ENCODE assay signal across 8 cellular contexts in genomic region chrX:16695079-16695676, GRCh38.
DNase-seq lines count a peak whose midpoint lies in the region; FAIRE-seq lines count a peak whose summit lies in the region.

No MANE protein-coding gene starts in this region.

- no peaks in the 10 kb centered on the region for H3K36me3 Mint-ChIP-seq in T-helper 2 cell treated with Interferon-gamma antibody and Interleukin-4, amounts not matched to agents 5 μg/mL and 100 μg/mL, for 36 hours (ENCODE audit: low read depth)

- FAIRE-seq in HTR-8/SVneo (lab: Jason Lieb, UNC) = no peak

- H3K27me3 Mint-ChIP-seq in T-helper 2 cell treated with Interferon-gamma antibody and Interleukin-4, amounts not matched to agents 5 μg/mL and 100 μg/mL, for 36 hours (ENCODE audit: low read depth) = no peaks in the 10 kb centered on the region

- no peak overlapping the region for H3K4me3 Mint-ChIP-seq in T-helper 2 cell treated with Interferon-gamma antibody and Interleukin-4, amounts not matched to agents 5 μg/mL and 100 μg/mL, for 36 hours

- DNase-seq in NCI-H345 (lab: John Stamatoyannopoulos, UW) (peak; percentile 35), NCI-H345 treated with DMSO at 0.1 percent for 48 hours (lab: John Stamatoyannopoulos, UW; ENCODE audit: unreplicated experiment) (no peak), HTR-8/SVneo (ENCODE audit: insufficient read length, low spot score) (peak; percentile 54), astrocyte of the hippocampus (ENCODE audit: low read depth, low spot score) (peak; percentile 78), iris pigment epithelial cell (ENCODE audit: low read depth) (peak; percentile 61), HuH-7.5 (ENCODE audit: low spot score) (no peak)
- peak; percentile 10 for DNase-seq in T-helper 2 cell treated with Interferon-gamma antibody and Interleukin-4, amounts not matched to agents 5 μg/mL and 100 μg/mL, for 36 hours (ENCODE audit: low spot score)
- DNase-seq in stimulated activated CD4-positive, alpha-beta T cell treated with anti-CD3 and anti-CD28 coated beads, Interleukin-4, amount 100 ng/mL, for 1 hour = peak; percentile 63

- no peak overlapping the region for H3K27ac Mint-ChIP-seq in T-helper 2 cell treated with Interferon-gamma antibody and Interleukin-4, amounts not matched to agents 5 μg/mL and 100 μg/mL, for 36 hours

- no peaks in the 10 kb centered on the region for H3K4me1 Mint-ChIP-seq in T-helper 2 cell treated with Interferon-gamma antibody and Interleukin-4, amounts not matched to agents 5 μg/mL and 100 μg/mL, for 36 hours (ENCODE audit: low read depth)

- no peaks in the 10 kb centered on the region for H3K9me3 Mint-ChIP-seq in T-helper 2 cell treated with Interferon-gamma antibody and Interleukin-4, amounts not matched to agents 5 μg/mL and 100 μg/mL, for 36 hours

Comparison
In these comparisons a context has a peak if more than half of its experiments do, and no peak if none do; other contexts are left out.
1. DNase-seq: peak in NCI-H345 (single experiment), HTR-8/SVneo (single experiment), T-helper 2 cell treated with Interferon-gamma antibody and Interleukin-4, amounts not matched to agents 5 μg/mL and 100 μg/mL, for 36 hours (single experiment), astrocyte of the hippocampus (single experiment), iris pigment epithelial cell (single experiment) and stimulated activated CD4-positive, alpha-beta T cell treated with anti-CD3 and anti-CD28 coated beads, Interleukin-4, amount 100 ng/mL, for 1 hour (single experiment); none in NCI-H345 treated with DMSO at 0.1 percent for 48 hours (single experiment) and HuH-7.5 (single experiment).